Comparison of ENCODE assay signal across 35 cellular contexts in genomic region chr2:219812672-219813071, GRCh38.
"Had no signal": no experiment of that assay in that cellular context is flagged by ENCODE, and none has a peak within 500 bp of the region (broad histone marks: within the 10 kb centered on the region; RNA-seq: fewer than 3 reads in every experiment).

No MANE protein-coding gene starts in this region.

- H3K27ac Mint-ChIP-seq: activated B cell treated with CpG ODN at 0.5 μM for 24 hours; activated CD4-positive, alpha-beta memory T cell treated with anti-CD3 and anti-CD28 coated beads for 36 hours; activated CD4-positive, alpha-beta T cell treated with anti-CD3 and anti-CD28 coated beads, Interleukin-2, amount 10 ng/mL, durations not matched to agents 24 days and 14 days; activated CD8-positive, alpha-beta T cell treated with anti-CD3 and anti-CD28 coated beads for 36 hours; activated naive CD4-positive, alpha-beta T cell treated with anti-CD3 and anti-CD28 coated beads for 36 hours; activated naive CD4-positive, alpha-beta T cell treated with anti-CD3 and anti-CD28 coated beads, Interleukin-2, amount 50 U/mL, for 72 hours; activated naive CD8-positive, alpha-beta T cell treated with anti-CD3 and anti-CD28 coated beads for 36 hours; activated T-cell treated with anti-CD3 and anti-CD28 coated beads, Interleukin-2, amount 50 U/mL, for 72 hours; activated T-helper 1 cell treated with anti-CD3 and anti-CD28 coated beads, Interleukin-12 subunit alpha, Interleukin-12 subunit beta, Interleukin-2, Interleukin-4 antibody, amounts not matched to agents 30 ng/mL and 10 ng/mL and 1 ng/mL, durations not matched to agents 14 hours and 24 hours and 36 hours; activated T-helper 17 cell treated with anti-CD3 and anti-CD28 coated beads, Interleukin-2, amount 50 U/mL, for 72 hours; T-helper 1 cell treated with Interleukin-12 subunit alpha and Interleukin-12 subunit beta and Interleukin-4 antibody, amounts not matched to agents 30 μg/mL and 1 μg/mL, for 36 hours; T-helper 2 cell treated with Interferon-gamma antibody and Interleukin-4, amounts not matched to agents 5 μg/mL and 100 μg/mL, for 36 hours had no signal

- H3K27me3 Mint-ChIP-seq: activated B cell treated with CpG ODN at 0.5 μM for 24 hours; activated CD4-positive, alpha-beta T cell treated with anti-CD3 and anti-CD28 coated beads, Interleukin-2, amount 10 ng/mL, durations not matched to agents 24 days and 14 days had no signal

- ATAC-seq: activated CD8-positive, alpha-beta T cell treated with anti-CD3 and anti-CD28 coated beads for 36 hours; activated naive CD4-positive, alpha-beta T cell treated with anti-CD3 and anti-CD28 coated beads, Interleukin-2, amount 50 U/mL, for 72 hours; activated T-cell treated with anti-CD3 and anti-CD28 coated beads, Interleukin-2, amount 50 U/mL, for 4 hours; activated T-cell treated with anti-CD3 and anti-CD28 coated beads, Interleukin-2, amount 50 U/mL, for 72 hours; activated T-helper 17 cell treated with anti-CD3 and anti-CD28 coated beads, Interleukin-2, amount 50 U/mL, for 72 hours; body of pancreas had no signal

- H3K4me1 Mint-ChIP-seq: activated B cell treated with CpG ODN at 0.5 μM for 24 hours; activated CD4-positive, alpha-beta T cell treated with anti-CD3 and anti-CD28 coated beads, Interleukin-2, amount 10 ng/mL, durations not matched to agents 24 days and 14 days; activated naive CD8-positive, alpha-beta T cell treated with anti-CD3 and anti-CD28 coated beads for 36 hours; activated T-helper 17 cell treated with anti-CD3 and anti-CD28 coated beads, Interleukin-2, amount 50 U/mL, for 72 hours; central memory CD8-positive, alpha-beta T cell had no signal

- DNase-seq: activated B cell treated with CpG ODN at 0.5 μM for 24 hours; activated CD4-positive, alpha-beta memory T cell treated with anti-CD3 and anti-CD28 coated beads for 36 hours; activated CD4-positive, alpha-beta T cell treated with anti-CD3 and anti-CD28 coated beads for 4 hours; activated CD4-positive, alpha-beta T cell treated with anti-CD3 and anti-CD28 coated beads, Interleukin-2, amount 10 ng/mL, durations not matched to agents 24 days and 14 days; activated CD4-positive, alpha-beta T cell treated with anti-CD3 and anti-CD28 coated beads, Interleukin-2, amount 50 U/mL, for 1 hour; activated CD4-positive, alpha-beta T cell treated with anti-CD3 and anti-CD28 coated beads, Interleukin-2, amount 50 U/mL, for 4 hours; activated CD4-positive, CD25-positive, alpha-beta regulatory T cell treated with anti-CD3 and anti-CD28 coated beads, Interleukin-2, amount 50 U/mL, for 72 hours; activated CD8-positive, alpha-beta memory T cell treated with anti-CD3 and anti-CD28 coated beads, Interleukin-2, amount 50 U/mL, for 4 hours; activated CD8-positive, alpha-beta T cell treated with anti-CD3 and anti-CD28 coated beads for 36 hours; activated effector memory CD4-positive, alpha-beta T cell treated with anti-CD3 and anti-CD28 coated beads, Interleukin-2, amount 50 U/mL, for 16 hours; activated gamma-delta T cell treated with Interleukin-2 at 50 U/mL for 16 hours; activated naive CD4-positive, alpha-beta T cell; activated naive CD4-positive, alpha-beta T cell treated with anti-CD3 and anti-CD28 coated beads for 36 hours; activated naive CD4-positive, alpha-beta T cell treated with anti-CD3 and anti-CD28 coated beads, Interleukin-2, amount 50 U/mL, for 16 hours; activated naive CD8-positive, alpha-beta T cell treated with anti-CD3 and anti-CD28 coated beads for 36 hours; activated T-cell treated with anti-CD3 and anti-CD28 coated beads for 4 hours; activated T-cell treated with anti-CD3 and anti-CD28 coated beads, Interleukin-2, amount 50 U/mL, for 1 hour; activated T-cell treated with anti-CD3 and anti-CD28 coated beads, Interleukin-2, amount 50 U/mL, for 4 hours; activated T-cell treated with anti-CD3 and anti-CD28 coated beads, Interleukin-2, amount 50 U/mL, for 72 hours; adrenal gland; amniotic stem cell; aorta; body of pancreas; brain microvascular endothelial cell; caudate nucleus; SW 1271; T-helper 1 cell; T-helper 2 cell; T-helper 9 cell had no signal

- H3K4me3 Mint-ChIP-seq: activated B cell treated with CpG ODN at 0.5 μM for 24 hours; activated CD4-positive, alpha-beta memory T cell treated with anti-CD3 and anti-CD28 coated beads for 36 hours; activated CD4-positive, alpha-beta T cell treated with anti-CD3 and anti-CD28 coated beads, Interleukin-2, amount 10 ng/mL, durations not matched to agents 24 days and 14 days; activated CD8-positive, alpha-beta T cell treated with anti-CD3 and anti-CD28 coated beads for 36 hours; activated naive CD4-positive, alpha-beta T cell treated with anti-CD3 and anti-CD28 coated beads for 36 hours; activated naive CD8-positive, alpha-beta T cell treated with anti-CD3 and anti-CD28 coated beads for 36 hours; activated T-cell treated with anti-CD3 and anti-CD28 coated beads, Interleukin-2, amount 50 U/mL, for 4 hours; activated T-cell treated with anti-CD3 and anti-CD28 coated beads, Interleukin-2, amount 50 U/mL, for 72 hours; activated T-helper 1 cell treated with anti-CD3 and anti-CD28 coated beads, Interleukin-12 subunit alpha, Interleukin-12 subunit beta, Interleukin-2, Interleukin-4 antibody, amounts not matched to agents 30 ng/mL and 10 ng/mL and 1 ng/mL, durations not matched to agents 14 hours and 24 hours and 36 hours; activated T-helper 17 cell treated with anti-CD3 and anti-CD28 coated beads, Interleukin-2, amount 50 U/mL, for 72 hours; central memory CD8-positive, alpha-beta T cell; T-helper 1 cell treated with Interleukin-12 subunit alpha and Interleukin-12 subunit beta and Interleukin-4 antibody, amounts not matched to agents 30 μg/mL and 1 μg/mL, for 36 hours; T-helper 2 cell treated with Interferon-gamma antibody and Interleukin-4, amounts not matched to agents 5 μg/mL and 100 μg/mL, for 36 hours had no signal

- H3K36me3 Mint-ChIP-seq: activated CD4-positive, alpha-beta memory T cell treated with anti-CD3 and anti-CD28 coated beads for 36 hours had no signal
